ENCODE assay signal across 8 cellular contexts in genomic region chr6:89351632-89352328, GRCh38. TPM values are rescaled to one million over a fixed set of nuclear protein-coding genes. Genes with fewer than 3 reads are reported as not detected.
DNase-seq lines count a peak whose midpoint lies in the region; FAIRE-seq and TF ChIP-seq lines count a peak whose summit lies in the region.

No MANE protein-coding gene starts in this region.

- H3K27me3 ChIP-seq in keratinocyte (ENCODE audit: control insufficient read depth, extremely low read depth, insufficient read depth, low read length): no peaks in the 10 kb centered on the region

- H3K4me3 ChIP-seq in AG10803 (ENCODE audit: low read length) (peak overlapping the region; percentile 89), keratinocyte (ENCODE audit: control insufficient read depth in 2 of 3, extremely low read depth in 1 of 3, insufficient read depth in 2 of 3, low read depth in 1 of 3, low read length in 3 of 3) (peak overlapping the region; percentile 87 to 94 (median 94))

- H3K4me1 ChIP-seq in keratinocyte (ENCODE audit: control insufficient read depth, extremely low read depth, insufficient read depth, low read length): peaks cover 11% of the 10 kb centered on the region

- no peaks in the 10 kb centered on the region for H4K20me1 ChIP-seq in keratinocyte (ENCODE audit: control insufficient read depth, extremely low read depth, insufficient read depth, low read length)

- H3K36me3 ChIP-seq in keratinocyte (ENCODE audit: control insufficient read depth in 2 of 2, extremely low read depth in 1 of 2, insufficient read depth in 2 of 2, low read length in 2 of 2): no peaks in the 10 kb centered on the region

- no peak for DNase-seq in AG10803 (ENCODE audit: low read depth)
- DNase-seq in HFFc6: no peak
- DNase-seq in activated naive CD8-positive, alpha-beta T cell treated with anti-CD3 and anti-CD28 coated beads for 36 hours: no peak
- DNase-seq in keratinocyte (ENCODE audit: low read depth, low spot score): no peak
- DNase-seq in substantia nigra (lab: John Stamatoyannopoulos, UW): no peak
- DNase-seq in middle frontal gyrus (ENCODE audit: extremely low spot score, low spot score): no peak
- DNase-seq in cerebellum (ENCODE audit: low spot score): no peak
- no peak for DNase-seq in effector CD4-positive, alpha-beta T cell

- H3K27me3 Mint-ChIP-seq in HFFc6 (ENCODE audit: insufficient read depth): no peaks in the 10 kb centered on the region
- no peaks in the 10 kb centered on the region for H3K27me3 Mint-ChIP-seq in activated naive CD8-positive, alpha-beta T cell treated with anti-CD3 and anti-CD28 coated beads for 36 hours

- no peaks in the 10 kb centered on the region for H3K9me3 ChIP-seq in keratinocyte (ENCODE audit: control insufficient read depth, low read depth, low read length)

- H3K4me1 Mint-ChIP-seq in HFFc6 (ENCODE audit: low read depth): peaks cover 57% of the 10 kb centered on the region
- H3K4me1 Mint-ChIP-seq in activated naive CD8-positive, alpha-beta T cell treated with anti-CD3 and anti-CD28 coated beads for 36 hours: peaks cover 67% of the 10 kb centered on the region

- TF ChIP-seq CTCF in AG10803 (conservative IDR thresholded peaks at IDR 0.05; ENCODE audit: low read length): no peak
- no peak for TF ChIP-seq CTCF in HFFc6 (IDR thresholded peaks at IDR 0.05)
- TF ChIP-seq CTCF in keratinocyte (optimal IDR thresholded peaks at IDR 0.05 in 1 of 3, IDR thresholded peaks at IDR 0.05 in 1 of 3, conservative IDR thresholded peaks at IDR 0.05 in 1 of 3; ENCODE audit: extremely low read depth in 1 of 3, insufficient read depth in 2 of 3, low read length in 3 of 3): no peak

- H3K9me3 Mint-ChIP-seq in HFFc6: no peaks in the 10 kb centered on the region
- H3K9me3 Mint-ChIP-seq in activated naive CD8-positive, alpha-beta T cell treated with anti-CD3 and anti-CD28 coated beads for 36 hours: peaks cover 4% of the 10 kb centered on the region

- peaks cover 30% of the 10 kb centered on the region for H3K79me2 ChIP-seq in keratinocyte (ENCODE audit: control insufficient read depth, insufficient read depth, low read length)

- H2AFZ ChIP-seq in keratinocyte (ENCODE audit: control insufficient read depth, low read length): peak overlapping the region; percentile 94

- FAIRE-seq in keratinocyte (lab: Jason Lieb, UNC): no peak

- dilution Hi-C loops in keratinocyte (cut with MboI; ENCODE audit: extremely low pct_ligation_motif_present, low sequenced_read_pairs): no loop called here

- H3K4me2 ChIP-seq in keratinocyte (ENCODE audit: control insufficient read depth, extremely low read depth, insufficient read depth, low read depth, low read length): peak overlapping the region; percentile 96

- peaks cover 6% of the 10 kb centered on the region; the same call in 1 of the 2 replicates for H3K36me3 Mint-ChIP-seq in HFFc6 (ENCODE audit: low read depth)
- H3K36me3 Mint-ChIP-seq in activated naive CD8-positive, alpha-beta T cell treated with anti-CD3 and anti-CD28 coated beads for 36 hours: peaks cover 20% of the 10 kb centered on the region

- peak overlapping the region; percentile 96 for H3K4me3 Mint-ChIP-seq in HFFc6
- H3K4me3 Mint-ChIP-seq in activated naive CD8-positive, alpha-beta T cell treated with anti-CD3 and anti-CD28 coated beads for 36 hours: peak overlapping the region; percentile 95

- H3K27ac ChIP-seq in keratinocyte (ENCODE audit: control insufficient read depth, insufficient read depth, low read length) (peak overlapping the region; percentile 58), substantia nigra (ENCODE audit: low read depth, low read length, poor library complexity, severe bottlenecking) (peak overlapping the region; percentile 89)

- peak overlapping the region; percentile 91 for H3K9ac ChIP-seq in keratinocyte (ENCODE audit: control insufficient read depth, extremely low read depth, insufficient read depth, low read length)

- peak overlapping the region; percentile 93 for H3K27ac Mint-ChIP-seq in HFFc6
- H3K27ac Mint-ChIP-seq in activated naive CD8-positive, alpha-beta T cell treated with anti-CD3 and anti-CD28 coated beads for 36 hours: peak overlapping the region; percentile 93

- H3K9me1 ChIP-seq in keratinocyte (ENCODE audit: control insufficient read depth, extremely low read depth, insufficient read depth, low read length): no peaks in the 10 kb centered on the region

RNA-seq across cellular contexts. Expression of gene UBE2J1, which starts 0.7 kb away (rescaled TPM):
- 10 to 100 TPM; 35.9 to 45.2 (median 41.9) TPM for total RNA-seq in HFFc6 (2021; fragmentation: NEBNext Ultra II Directional; extraction: Animal tissue kit (Norgen Biotek cat#: 25700))
- 10 to 100 TPM; 28.8 to 29.0 TPM for total RNA-seq in activated naive CD8-positive, alpha-beta T cell treated with anti-CD3 and anti-CD28 coated beads for 36 hours
- 17.0 to 26.7 TPM (median 19.7 TPM) in 3 replicates for polyA plus RNA-seq in keratinocyte
- 5.9 TPM for polyA plus RNA-seq in keratinocyte (2011; ENCODE audit: low read depth)
- polyA plus RNA-seq in keratinocyte (2011; cell fraction: cytosol; rRNA removed): 19.2 and 32.6 TPM in 2 replicates
- polyA plus RNA-seq in keratinocyte (2011; cell fraction: nucleus; rRNA removed): 8.1 and 10.2 TPM in 2 replicates
- 15.1 and 18.0 TPM in 2 replicates for polyA plus RNA-seq in keratinocyte (2012; ENCODE audit: low replicate concordance)
- polyA minus RNA-seq in keratinocyte: 4.4 to 22.2 TPM (median 12.4 TPM) in 3 replicates
- polyA minus RNA-seq in keratinocyte (2011; cell fraction: cytosol; rRNA and poly(A)+ RNA removed): 14.6 TPM
- 4.5 and 7.6 TPM in 2 replicates for polyA minus RNA-seq in keratinocyte (2011; cell fraction: nucleus; rRNA and poly(A)+ RNA removed)
- 38.4 TPM for total RNA-seq in cerebellum

RNA-seq across cellular contexts. Expression of gene GABRR2, which starts 36.7 kb away (rescaled TPM):
- total RNA-seq in HFFc6 (2021; fragmentation: NEBNext Ultra II Directional; extraction: Animal tissue kit (Norgen Biotek cat#: 25700)): under 1 TPM in 4 of 6 experiments, not detected in 2; 0.10 to 0.24 (median 0.12) TPM
- under 1 TPM in 1 of 2 experiments, not detected in 1; 0.12 TPM for total RNA-seq in activated naive CD8-positive, alpha-beta T cell treated with anti-CD3 and anti-CD28 coated beads for 36 hours
- 0.03 to 0.12 TPM in 2 of 3 replicates, not detected in the other for polyA plus RNA-seq in keratinocyte
- 1.2 TPM for polyA plus RNA-seq in keratinocyte (2011; ENCODE audit: low read depth)
- polyA plus RNA-seq in keratinocyte (2011; cell fraction: cytosol; rRNA removed): not detected in 2 replicates
- polyA plus RNA-seq in keratinocyte (2011; cell fraction: nucleus; rRNA removed): 0.39 and 0.59 TPM in 2 replicates
- polyA plus RNA-seq in keratinocyte (2012; ENCODE audit: low replicate concordance): 0.52 TPM in 1 of 2 replicates, not detected in the other
- 0.59 TPM in 1 of 3 replicates, not detected in the others for polyA minus RNA-seq in keratinocyte
- not detected for polyA minus RNA-seq in keratinocyte (2011; cell fraction: cytosol; rRNA and poly(A)+ RNA removed)
- polyA minus RNA-seq in keratinocyte (2011; cell fraction: nucleus; rRNA and poly(A)+ RNA removed): not detected in 2 replicates
- 0.45 TPM for total RNA-seq in cerebellum
